ENCODE assay signal across 12 cellular contexts in the genomic region with DNA sequence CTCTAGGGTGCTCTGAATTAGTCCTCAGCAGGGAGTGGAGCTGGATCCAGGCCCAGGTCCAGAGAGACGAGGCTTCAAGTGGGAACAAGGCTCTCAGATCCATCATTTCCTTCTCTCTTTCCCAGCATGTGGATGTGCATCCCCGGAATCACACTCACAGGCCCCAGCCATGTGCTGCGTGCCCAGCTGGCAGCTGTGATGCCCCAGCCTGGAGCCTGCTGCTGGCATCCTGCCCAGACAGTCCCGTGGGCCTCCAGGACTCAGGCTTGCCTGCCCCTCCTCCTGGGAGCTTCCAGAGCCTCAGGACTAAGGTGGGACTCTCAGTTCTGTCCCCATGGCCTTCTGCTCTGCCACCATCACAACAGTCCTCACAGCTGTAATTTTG. TPM values are rescaled to one million over a fixed set of nuclear protein-coding genes. Genes with fewer than 3 reads are reported as not detected.
DNase-seq lines count a peak whose midpoint lies in the region; ATAC-seq and TF ChIP-seq lines count a peak whose summit lies in the region.
"Had no signal": no experiment of that assay in that cellular context is flagged by ENCODE, and none has a peak within 500 bp of the region (broad histone marks: within the 10 kb centered on the region; RNA-seq: fewer than 3 reads in every experiment).

No MANE protein-coding gene starts in this region.

- no peaks in the 10 kb centered on the region for H3K9me3 ChIP-seq in heart left ventricle
- H3K9me3 ChIP-seq in stomach smooth muscle (ENCODE audit: control insufficient read depth in 2 of 2, low read length in 2 of 2): no peaks in the 10 kb centered on the region

- no peak overlapping the region for H3K27ac ChIP-seq in heart left ventricle
- H3K27ac ChIP-seq in stomach smooth muscle (ENCODE audit: low read length): peak overlapping the region; percentile 37
- H3K27ac ChIP-seq: KMS-11 had no signal

- intact Hi-C loops in heart left ventricle (cut with DNase I): loop anchor here in 2 of 10 donors (5.0 kb wide), 1 partner anchor 116 kb away; no protein-coding TSS in a partner anchor
- intact Hi-C loops in activated CD4-positive, alpha-beta T cell treated with anti-CD3 and anti-CD28 coated beads for 36 hours (cut with DNase I, micrococcal nuclease): loop anchor here in 1 of 2 experiments (10.0 kb wide), 1 partner anchor 113 kb away; no protein-coding TSS in a partner anchor

- CTCF ChIA-PET in activated CD8-positive, alpha-beta memory T cell treated with anti-CD3 and anti-CD28 coated beads, Interleukin-2, amount 10 ng/mL, durations not matched to agents 7 days and 5 days (lab: Charles Lee): no interaction called here
- CTCF ChIA-PET in activated CD4-positive, alpha-beta T cell treated with anti-CD3 and anti-CD28 coated beads for 36 hours (lab: Charles Lee): interaction anchor here (1.5 kb wide), 1 partner anchor 18 kb away, joined by 4 read pairs; no protein-coding TSS in a partner anchor

- POLR2A ChIA-PET in activated CD4-positive, alpha-beta T cell treated with anti-CD3 and anti-CD28 coated beads for 36 hours (lab: Charles Lee): interaction anchor here (1.2 kb wide), 1 partner anchor 19 kb away, joined by 3 read pairs; no protein-coding TSS in a partner anchor

- no peaks in the 10 kb centered on the region for H3K36me3 Mint-ChIP-seq in activated CD8-positive, alpha-beta memory T cell treated with anti-CD3 and anti-CD28 coated beads, Interleukin-2, amount 10 ng/mL, durations not matched to agents 7 days and 5 days
- H3K36me3 Mint-ChIP-seq in activated CD4-positive, alpha-beta T cell treated with anti-CD3 and anti-CD28 coated beads for 36 hours (ENCODE audit: low read depth): no peaks in the 10 kb centered on the region

- no peak for TF ChIP-seq CTCF in heart left ventricle (IDR thresholded peaks at IDR 0.05)

- H3K4me3 ChIP-seq in heart left ventricle (no peak overlapping the region), stomach smooth muscle (ENCODE audit: low read length in 2 of 2) (no peak overlapping the region)

- peaks cover 10% of the 10 kb centered on the region for H3K27me3 Mint-ChIP-seq in activated CD8-positive, alpha-beta memory T cell treated with anti-CD3 and anti-CD28 coated beads, Interleukin-2, amount 10 ng/mL, durations not matched to agents 7 days and 5 days
- H3K27me3 Mint-ChIP-seq in activated CD4-positive, alpha-beta T cell treated with anti-CD3 and anti-CD28 coated beads for 36 hours: peaks cover 7% of the 10 kb centered on the region

- no peaks in the 10 kb centered on the region for H3K9me3 Mint-ChIP-seq in activated CD8-positive, alpha-beta memory T cell treated with anti-CD3 and anti-CD28 coated beads, Interleukin-2, amount 10 ng/mL, durations not matched to agents 7 days and 5 days (ENCODE audit: low read depth)
- no peaks in the 10 kb centered on the region for H3K9me3 Mint-ChIP-seq in activated CD4-positive, alpha-beta T cell treated with anti-CD3 and anti-CD28 coated beads for 36 hours (ENCODE audit: low read depth)
- H3K9me3 Mint-ChIP-seq: T-helper 1 cell treated with Interleukin-12 subunit alpha and Interleukin-12 subunit beta and Interleukin-4 antibody, amounts not matched to agents 30 μg/mL and 1 μg/mL, for 36 hours had no signal

- peak overlapping the region in 1 of 2 donors; percentile 21 for H3K9ac ChIP-seq in stomach smooth muscle (ENCODE audit: low read length in 2 of 2)
- H3K9ac ChIP-seq: KMS-11 had no signal

- H3K4me3 Mint-ChIP-seq in activated CD8-positive, alpha-beta memory T cell treated with anti-CD3 and anti-CD28 coated beads, Interleukin-2, amount 10 ng/mL, durations not matched to agents 7 days and 5 days: no peak overlapping the region
- no peak overlapping the region for H3K4me3 Mint-ChIP-seq in activated CD4-positive, alpha-beta T cell treated with anti-CD3 and anti-CD28 coated beads for 36 hours
- H3K4me3 Mint-ChIP-seq: T-helper 1 cell treated with Interleukin-12 subunit alpha and Interleukin-12 subunit beta and Interleukin-4 antibody, amounts not matched to agents 30 μg/mL and 1 μg/mL, for 36 hours had no signal

- H3K4me1 ChIP-seq in heart left ventricle (peaks cover 0 to 14% (median 0%) of the 10 kb centered on the region in 12 donors), stomach smooth muscle (ENCODE audit: control insufficient read depth, insufficient read depth, low read length) (peaks cover 10% of the 10 kb centered on the region)

- H3K36me3 ChIP-seq in heart left ventricle (no peaks in the 10 kb centered on the region), stomach smooth muscle (ENCODE audit: control insufficient read depth in 2 of 2, insufficient read depth in 2 of 2, low read length in 2 of 2) (no peaks in the 10 kb centered on the region)

- H3K27me3 ChIP-seq in heart left ventricle: peaks cover 0 to 7% (median 0%) of the 10 kb centered on the region in 9 donors
- H3K27me3 ChIP-seq in stomach smooth muscle (ENCODE audit: control insufficient read depth in 1 of 2, insufficient read depth in 2 of 2, low read length in 2 of 2): peaks cover 4% of the 10 kb centered on the region in 2 donors

- no peaks in the 10 kb centered on the region for H3K4me1 Mint-ChIP-seq in activated CD8-positive, alpha-beta memory T cell treated with anti-CD3 and anti-CD28 coated beads, Interleukin-2, amount 10 ng/mL, durations not matched to agents 7 days and 5 days
- H3K4me1 Mint-ChIP-seq in activated CD4-positive, alpha-beta T cell treated with anti-CD3 and anti-CD28 coated beads for 36 hours: no peaks in the 10 kb centered on the region

- peak; percentile 79 to 95 (median 92) for ATAC-seq in heart left ventricle
- ATAC-seq in HG03521 (IDR thresholded peaks at IDR 0.05; ENCODE audit: unreplicated experiment): no peak
- no peak for ATAC-seq in activated CD8-positive, alpha-beta memory T cell treated with anti-CD3 and anti-CD28 coated beads, Interleukin-2, amount 10 ng/mL, durations not matched to agents 7 days and 5 days
- no peak for ATAC-seq in activated CD4-positive, alpha-beta T cell treated with anti-CD3 and anti-CD28 coated beads for 36 hours
- no peak for ATAC-seq in stimulated activated naive CD8-positive, alpha-beta T cell treated with anti-CD3 and anti-CD28 coated beads, Interleukin-15, Interleukin-2, amounts not matched to agents 100 U/mL and 50 U/mL, for 24 hours

- DNase-seq in HT1080 (ENCODE audit: low read depth): peak; percentile 38
- DNase-seq in RPMI8226: peak; percentile 42
- DNase-seq in heart left ventricle: peak; percentile 68 to 90 (median 77)
- DNase-seq in activated CD8-positive, alpha-beta memory T cell treated with anti-CD3 and anti-CD28 coated beads, Interleukin-2, amount 10 ng/mL, durations not matched to agents 7 days and 5 days: no peak
- no peak for DNase-seq in activated CD4-positive, alpha-beta T cell treated with anti-CD3 and anti-CD28 coated beads for 36 hours
- no peak for DNase-seq in stimulated activated naive CD8-positive, alpha-beta T cell treated with anti-CD3 and anti-CD28 coated beads, Interleukin-15, Interleukin-2, amounts not matched to agents 100 U/mL and 50 U/mL, for 24 hours
- DNase-seq: activated gamma-delta T cell had no signal

- WGBS in heart left ventricle, 4 donors: 5 to 22% (median 14%) methylated on average over 3 to 4 of the region's 4 CpGs

- TF ChIP-seq POLR2A in heart left ventricle (IDR thresholded peaks at IDR 0.05): no peak

- no peak overlapping the region for H3K27ac Mint-ChIP-seq in activated CD8-positive, alpha-beta memory T cell treated with anti-CD3 and anti-CD28 coated beads, Interleukin-2, amount 10 ng/mL, durations not matched to agents 7 days and 5 days
- no peak overlapping the region for H3K27ac Mint-ChIP-seq in activated CD4-positive, alpha-beta T cell treated with anti-CD3 and anti-CD28 coated beads for 36 hours
- H3K27ac Mint-ChIP-seq: T-helper 1 cell treated with Interleukin-12 subunit alpha and Interleukin-12 subunit beta and Interleukin-4 antibody, amounts not matched to agents 30 μg/mL and 1 μg/mL, for 36 hours had no signal

RNA-seq across cellular contexts. Expression of gene KRT84, which starts 6.2 kb away (rescaled TPM):
- not detected in 2 replicates for total RNA-seq in HT1080 (2014; rRNA removed; shearing (Covaris generic))
- polyA plus RNA-seq in HT1080 (2015; cell fraction: cytosol; rRNA removed): 0.06 TPM in 1 of 2 replicates, not detected in the other
- not detected in 2 replicates for polyA plus RNA-seq in HT1080 (2015; cell fraction: nucleus; rRNA removed)
- not detected for total RNA-seq in heart left ventricle
- not detected for polyA plus RNA-seq in heart left ventricle
- not detected for total RNA-seq in activated CD8-positive, alpha-beta memory T cell treated with anti-CD3 and anti-CD28 coated beads, Interleukin-2, amount 10 ng/mL, durations not matched to agents 7 days and 5 days
- not detected for total RNA-seq in activated CD4-positive, alpha-beta T cell treated with anti-CD3 and anti-CD28 coated beads for 36 hours
- total RNA-seq: frontal cortex had no signal

RNA-seq across cellular contexts. Expression of gene KRT82, which starts 14.5 kb away (rescaled TPM):
- total RNA-seq in HT1080 (2014; rRNA removed; shearing (Covaris generic)): not detected in 2 replicates
- polyA plus RNA-seq in HT1080 (2015; cell fraction: cytosol; rRNA removed): not detected in 2 replicates
- not detected in 2 replicates for polyA plus RNA-seq in HT1080 (2015; cell fraction: nucleus; rRNA removed)
- total RNA-seq in heart left ventricle: not detected
- polyA plus RNA-seq in heart left ventricle: not detected
- total RNA-seq in activated CD8-positive, alpha-beta memory T cell treated with anti-CD3 and anti-CD28 coated beads, Interleukin-2, amount 10 ng/mL, durations not matched to agents 7 days and 5 days: not detected
- total RNA-seq in activated CD4-positive, alpha-beta T cell treated with anti-CD3 and anti-CD28 coated beads for 36 hours: not detected
- total RNA-seq: frontal cortex had no signal

RNA-seq across cellular contexts. Expression of gene KRT85, which starts 24.3 kb away (rescaled TPM):
- total RNA-seq in HT1080 (2014; rRNA removed; shearing (Covaris generic)): not detected in 2 replicates
- not detected in 2 replicates for polyA plus RNA-seq in HT1080 (2015; cell fraction: cytosol; rRNA removed)
- polyA plus RNA-seq in HT1080 (2015; cell fraction: nucleus; rRNA removed): not detected in 2 replicates
- not detected for total RNA-seq in heart left ventricle
- not detected for polyA plus RNA-seq in heart left ventricle
- not detected for total RNA-seq in activated CD8-positive, alpha-beta memory T cell treated with anti-CD3 and anti-CD28 coated beads, Interleukin-2, amount 10 ng/mL, durations not matched to agents 7 days and 5 days
- total RNA-seq in activated CD4-positive, alpha-beta T cell treated with anti-CD3 and anti-CD28 coated beads for 36 hours: not detected
- total RNA-seq: frontal cortex had no signal

RNA-seq across cellular contexts. Expression of gene KRT75, which starts 42.6 kb away (rescaled TPM):
- total RNA-seq in HT1080 (2014; rRNA removed; shearing (Covaris generic)): not detected in 2 replicates
- 0.06 TPM in 1 of 2 replicates, not detected in the other for polyA plus RNA-seq in HT1080 (2015; cell fraction: cytosol; rRNA removed)
- not detected in 2 replicates for polyA plus RNA-seq in HT1080 (2015; cell fraction: nucleus; rRNA removed)
- not detected for total RNA-seq in heart left ventricle
- not detected for polyA plus RNA-seq in heart left ventricle
- total RNA-seq in activated CD8-positive, alpha-beta memory T cell treated with anti-CD3 and anti-CD28 coated beads, Interleukin-2, amount 10 ng/mL, durations not matched to agents 7 days and 5 days: not detected
- not detected for total RNA-seq in activated CD4-positive, alpha-beta T cell treated with anti-CD3 and anti-CD28 coated beads for 36 hours
- total RNA-seq: frontal cortex had no signal

Comparison
In these comparisons a context has a peak if more than half of its experiments do, and no peak if none do; other contexts are left out.
1. DNase-seq: peak in HT1080 (single experiment), RPMI8226 (single experiment) and heart left ventricle (5 of 5); none in activated CD8-positive, alpha-beta memory T cell treated with anti-CD3 and anti-CD28 coated beads, Interleukin-2, amount 10 ng/mL, durations not matched to agents 7 days and 5 days (single experiment), activated CD4-positive, alpha-beta T cell treated with anti-CD3 and anti-CD28 coated beads for 36 hours (single experiment) and stimulated activated naive CD8-positive, alpha-beta T cell treated with anti-CD3 and anti-CD28 coated beads, Interleukin-15, Interleukin-2, amounts not matched to agents 100 U/mL and 50 U/mL, for 24 hours (single experiment).
2. ATAC-seq: peak in heart left ventricle (4 of 4); none in HG03521 (single experiment), activated CD8-positive, alpha-beta memory T cell treated with anti-CD3 and anti-CD28 coated beads, Interleukin-2, amount 10 ng/mL, durations not matched to agents 7 days and 5 days (single experiment), activated CD4-positive, alpha-beta T cell treated with anti-CD3 and anti-CD28 coated beads for 36 hours (single experiment) and stimulated activated naive CD8-positive, alpha-beta T cell treated with anti-CD3 and anti-CD28 coated beads, Interleukin-15, Interleukin-2, amounts not matched to agents 100 U/mL and 50 U/mL, for 24 hours (single experiment).